Comparison of ENCODE assay signal across 8 cellular contexts in genomic region chr2:42792583-42793313, GRCh38. TPM values are rescaled to one million over a fixed set of nuclear protein-coding genes. Genes with fewer than 3 reads are reported as not detected.
DNase-seq lines count a peak whose midpoint lies in the region; ATAC-seq, FAIRE-seq and TF ChIP-seq lines count a peak whose summit lies in the region.

Gene HAAO, minus strand, starts transcription at chr2:42792583. Its CDS starts 47 bp downstream, at chr2:42792536.

- H2AK5ac ChIP-seq in trophoblast cell (ENCODE audit: low read length), result peak within 1 kb of the TSS; percentile 51

- H2BK12ac ChIP-seq in trophoblast cell (ENCODE audit: low read length), result peak within 1 kb of the TSS; percentile 34

- peak within 1 kb of the TSS; percentile 21 for H2AFZ ChIP-seq in trophoblast cell (ENCODE audit: insufficient read depth, low read length, poor library complexity)

- H3K9me3 ChIP-seq in HEK293 (ENCODE audit: control insufficient read depth, insufficient read depth, low read depth, low read length) (no peaks in the 10 kb centered on the region), heart right ventricle (no peaks in the 10 kb centered on the region), trophoblast cell (ENCODE audit: insufficient read depth, low read depth, low read length) (no peaks in the 10 kb centered on the region)

- CTCF ChIA-PET in HEK293 (lab: Yijun Ruan, JAX), result interaction anchor here (0.7 kb wide), 1 partner anchor 744 kb away, joined by 3 read pairs; no protein-coding TSS in a partner anchor

- peak within 1 kb of the TSS; percentile 90 for H3K9ac ChIP-seq in trophoblast cell (ENCODE audit: low read length)

- peak within 1 kb of the TSS; percentile 20 for H4K8ac ChIP-seq in trophoblast cell (ENCODE audit: low read depth, low read length)

- FAIRE-seq in GM12891 (lab: Jason Lieb, UNC), result no peak
- no peak for FAIRE-seq in RCC 7860 (lab: Jason Lieb, UNC)

- peak within 1 kb of the TSS; percentile 68 for H2BK5ac ChIP-seq in trophoblast cell (ENCODE audit: low read depth, low read length, poor library complexity)

- peak within 1 kb of the TSS; percentile 73 for H3K27ac Mint-ChIP-seq in activated T-cell treated with anti-CD3 and anti-CD28 coated beads, Interleukin-2, amount 50 U/mL, for 24 hours

- H3K36me3 ChIP-seq in HEK293 (ENCODE audit: control insufficient read depth in 2 of 2, insufficient read depth in 1 of 2, low read length in 2 of 2), result no peaks in the 10 kb centered on the region
- no peaks in the 10 kb centered on the region for H3K36me3 ChIP-seq in heart right ventricle
- H3K36me3 ChIP-seq in trophoblast cell (ENCODE audit: control insufficient read depth in 1 of 2, insufficient read depth in 2 of 2, low read length in 2 of 2), result peaks cover 3 to 6% of the 10 kb centered on the region in 2 experiments

- peak within 1 kb of the TSS; percentile 80 for H2BK120ac ChIP-seq in trophoblast cell (ENCODE audit: insufficient read depth, low read length, poor library complexity)

- POLR2A ChIA-PET in HEK293 (lab: Yijun Ruan, JAX), result interaction anchor here (2.2 kb wide), 1 partner anchor 18 kb away, joined by 7 read pairs; no protein-coding TSS in a partner anchor

- peak within 1 kb of the TSS; percentile 76 for H3K18ac ChIP-seq in trophoblast cell (ENCODE audit: low read length)

- H3K4me3 ChIP-seq in HEK293 (ENCODE audit: low read depth, low read length) (peak within 1 kb of the TSS; percentile 39), heart right ventricle (peak within 1 kb of the TSS; percentile 50 to 75 (median 67)), trophoblast cell (ENCODE audit: low read depth, low read length) (peak within 1 kb of the TSS; percentile 70)

- no peak within 1 kb of the TSS for H3K23ac ChIP-seq in trophoblast cell (ENCODE audit: low read length)

- H3K14ac ChIP-seq in trophoblast cell (ENCODE audit: low read length), result peak within 1 kb of the TSS; percentile 94

- intact Hi-C loops in heart right ventricle (cut with DNase I), result no loop called here

- H3K4me1 Mint-ChIP-seq in activated T-cell treated with anti-CD3 and anti-CD28 coated beads, Interleukin-2, amount 50 U/mL, for 24 hours (ENCODE audit: low read depth), result peaks cover 57% of the 10 kb centered on the region

- H3K9me3 Mint-ChIP-seq in activated T-cell treated with anti-CD3 and anti-CD28 coated beads, Interleukin-2, amount 50 U/mL, for 24 hours, result no peaks in the 10 kb centered on the region

- peak; percentile 51 for DNase-seq in GM12891 (ENCODE audit: insufficient read length, low spot score)
- DNase-seq in activated T-cell treated with anti-CD3 and anti-CD28 coated beads, Interleukin-2, amount 50 U/mL, for 24 hours, result peak; percentile 58
- peak; percentile 44 to 67 for DNase-seq in heart right ventricle
- peak in 1 of 2 donors; percentile 19 for DNase-seq in trophoblast cell
- DNase-seq in RCC 7860 (ENCODE audit: low spot score), result no peak
- DNase-seq in RPMI8226, result no peak

- H3K36me3 Mint-ChIP-seq in activated T-cell treated with anti-CD3 and anti-CD28 coated beads, Interleukin-2, amount 50 U/mL, for 24 hours (ENCODE audit: low read depth), result no peaks in the 10 kb centered on the region

- 1 to 2% methylated on average over 73 of the region's 73 CpGs for WGBS in heart right ventricle, 2 donors
- WGBS in trophoblast cell (ENCODE audit: extremely low coverage, insufficient coverage, insufficient read length), result no CpG with 5 or more reads among the region's 73 CpGs

- peak within 1 kb of the TSS; percentile 67 for H4K12ac ChIP-seq in trophoblast cell (ENCODE audit: low read depth, low read length)

- peak within 1 kb of the TSS; percentile 4 for H3K4ac ChIP-seq in trophoblast cell (ENCODE audit: low read depth, low read length)

- H3K4me1 ChIP-seq in HEK293 (ENCODE audit: control insufficient read depth, insufficient read depth, low read length), result no peaks in the 10 kb centered on the region
- peaks cover 0 to 38% (median 7%) of the 10 kb centered on the region in 9 donors for H3K4me1 ChIP-seq in heart right ventricle
- peaks cover 6 to 15% of the 10 kb centered on the region in 2 experiments for H3K4me1 ChIP-seq in trophoblast cell (ENCODE audit: control insufficient read depth in 1 of 2, insufficient read depth in 2 of 2, low read length in 2 of 2)

- peak within 1 kb of the TSS; percentile 52; the same call in 1 of the 2 replicates for H3K27ac ChIP-seq in HEK293 (ENCODE audit: extremely low read depth, low read depth, low read length)
- H3K27ac ChIP-seq in heart right ventricle, result peak within 1 kb of the TSS; percentile 80 to 98 (median 90)
- H3K27ac ChIP-seq in trophoblast cell (ENCODE audit: low read depth, low read length), result peak within 1 kb of the TSS; percentile 99

- peaks cover 19% of the 10 kb centered on the region for H3K79me1 ChIP-seq in trophoblast cell (ENCODE audit: low read length)

- H4K91ac ChIP-seq in trophoblast cell (ENCODE audit: low read depth, low read length), result peak within 1 kb of the TSS; percentile 83

- H3K27me3 ChIP-seq in heart right ventricle (peaks cover 0 to 21% (median 12%) of the 10 kb centered on the region in 7 donors), trophoblast cell (ENCODE audit: insufficient read depth, low read length) (no peaks in the 10 kb centered on the region)

- H3K27me3 Mint-ChIP-seq in activated T-cell treated with anti-CD3 and anti-CD28 coated beads, Interleukin-2, amount 50 U/mL, for 24 hours, result peaks cover 53% of the 10 kb centered on the region

- peak within 1 kb of the TSS; percentile 91 for H3K4me2 ChIP-seq in trophoblast cell (ENCODE audit: low read length)

- no peak for TF ChIP-seq POLR2A in GM12891 (IDR thresholded peaks at IDR 0.05; ENCODE audit: low read depth, low read length)

- peak; percentile 38 to 80 (median 54) for ATAC-seq in heart right ventricle
- no peak for ATAC-seq in HG03565 (IDR thresholded peaks at IDR 0.05; ENCODE audit: unreplicated experiment)

- H3K4me3 Mint-ChIP-seq in activated T-cell treated with anti-CD3 and anti-CD28 coated beads, Interleukin-2, amount 50 U/mL, for 24 hours, result peak within 1 kb of the TSS; percentile 74

- TF ChIP-seq CTCF in HEK293 (tag by site-specific recombination; IDR thresholded peaks at IDR 0.05) (no peak; the same call in 1 of the 2 replicates), heart right ventricle (IDR thresholded peaks at IDR 0.05) (peak in 6 of 9 donors; percentile 16 to 53 (median 34))

- H3K79me2 ChIP-seq in trophoblast cell (ENCODE audit: control insufficient read depth, insufficient read depth, low read length, poor library complexity), result no peaks in the 10 kb centered on the region

TF ChIP-seq in GM12891, 5 proteins besides CTCF, POLR2A, EP300 and RAD21:
- TF ChIP-seq SPI1 (IDR thresholded peaks at IDR 0.05; ENCODE audit: low read depth, low read length) (no peak), TAF1 (IDR thresholded peaks at IDR 0.05; ENCODE audit: low read depth, low read length) (peak; percentile 22; the same call in 1 of the 2 replicates)

TF ChIP-seq in HEK293, 187 proteins besides CTCF, POLR2A, EP300 and RAD21:
- TF ChIP-seq SP7 (tag by site-specific recombination; IDR thresholded peaks at IDR 0.05), result no peak
- TF ChIP-seq ZNF214 (tag by site-specific recombination; IDR thresholded peaks at IDR 0.05; ENCODE audit: borderline replicate concordance), result no peak
- peak; percentile 51 for TF ChIP-seq ZBTB26 (tag by site-specific recombination; optimal IDR thresholded peaks at IDR 0.05)
- TF ChIP-seq ZFP37 (tag by site-specific recombination; IDR thresholded peaks at IDR 0.05), result no peak
- TF ChIP-seq REPIN1 (tag by site-specific recombination; IDR thresholded peaks at IDR 0.05; ENCODE audit: low read depth), result no peak
- no peak for TF ChIP-seq ZNF416 (tag by site-specific recombination; IDR thresholded peaks at IDR 0.05)
- no peak for TF ChIP-seq ZFHX2 (tag by site-specific recombination; conservative IDR thresholded peaks at IDR 0.05)
- peak; percentile 46; the same call in 1 of the 2 replicates for TF ChIP-seq ZNF335 (tag by site-specific recombination; conservative IDR thresholded peaks at IDR 0.05)
- TF ChIP-seq, protein P1, sequence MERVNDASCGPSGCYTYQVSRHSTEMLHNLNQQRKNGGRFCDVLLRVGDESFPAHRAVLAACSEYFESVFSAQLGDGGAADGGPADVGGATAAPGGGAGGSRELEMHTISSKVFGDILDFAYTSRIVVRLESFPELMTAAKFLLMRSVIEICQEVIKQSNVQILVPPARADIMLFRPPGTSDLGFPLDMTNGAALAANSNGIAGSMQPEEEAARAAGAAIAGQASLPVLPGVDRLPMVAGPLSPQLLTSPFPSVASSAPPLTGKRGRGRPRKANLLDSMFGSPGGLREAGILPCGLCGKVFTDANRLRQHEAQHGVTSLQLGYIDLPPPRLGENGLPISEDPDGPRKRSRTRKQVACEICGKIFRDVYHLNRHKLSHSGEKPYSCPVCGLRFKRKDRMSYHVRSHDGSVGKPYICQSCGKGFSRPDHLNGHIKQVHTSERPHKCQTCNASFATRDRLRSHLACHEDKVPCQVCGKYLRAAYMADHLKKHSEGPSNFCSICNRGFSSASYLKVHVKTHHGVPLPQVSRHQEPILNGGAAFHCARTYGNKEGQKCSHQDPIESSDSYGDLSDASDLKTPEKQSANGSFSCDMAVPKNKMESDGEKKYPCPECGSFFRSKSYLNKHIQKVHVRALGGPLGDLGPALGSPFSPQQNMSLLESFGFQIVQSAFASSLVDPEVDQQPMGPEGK (tag by site-specific recombination; IDR thresholded peaks at IDR 0.05), result 0 out of 2 replicates have a peak, but pooled peaks have one; percentile 23

RNA-seq across cellular contexts. Expression of gene HAAO, which starts in this region (rescaled TPM):
- polyA plus RNA-seq in GM12891 (2012; ENCODE audit: low read depth, missing spikeins), result 17.0 TPM
- 1 to 10 TPM in 9 of 10 donors, under 1 TPM in 1; 0.80 to 5.0 (median 2.7) TPM for total RNA-seq in heart right ventricle
- polyA plus RNA-seq in heart right ventricle, result 1 to 10 TPM; 2.0 to 6.4 TPM
- polyA plus RNA-seq in trophoblast cell (2013), result 14.8 and 15.0 TPM in 2 replicates

Comparison
In these comparisons a context has a peak if more than half of its experiments do, and no peak if none do; other contexts are left out.
1. DNase-seq: peak in GM12891 (single experiment), activated T-cell treated with anti-CD3 and anti-CD28 coated beads, Interleukin-2, amount 50 U/mL, for 24 hours (single experiment) and heart right ventricle (2 of 2); none in RCC 7860 (single experiment) and RPMI8226 (single experiment).
2. Peak in every context shown above with its lines, with median percentiles within 50 percentile points of each other: H3K27ac ChIP-seq and H3K4me3 ChIP-seq.